Comparison of ENCODE assay signal across 7 cellular contexts in the genomic region with DNA sequence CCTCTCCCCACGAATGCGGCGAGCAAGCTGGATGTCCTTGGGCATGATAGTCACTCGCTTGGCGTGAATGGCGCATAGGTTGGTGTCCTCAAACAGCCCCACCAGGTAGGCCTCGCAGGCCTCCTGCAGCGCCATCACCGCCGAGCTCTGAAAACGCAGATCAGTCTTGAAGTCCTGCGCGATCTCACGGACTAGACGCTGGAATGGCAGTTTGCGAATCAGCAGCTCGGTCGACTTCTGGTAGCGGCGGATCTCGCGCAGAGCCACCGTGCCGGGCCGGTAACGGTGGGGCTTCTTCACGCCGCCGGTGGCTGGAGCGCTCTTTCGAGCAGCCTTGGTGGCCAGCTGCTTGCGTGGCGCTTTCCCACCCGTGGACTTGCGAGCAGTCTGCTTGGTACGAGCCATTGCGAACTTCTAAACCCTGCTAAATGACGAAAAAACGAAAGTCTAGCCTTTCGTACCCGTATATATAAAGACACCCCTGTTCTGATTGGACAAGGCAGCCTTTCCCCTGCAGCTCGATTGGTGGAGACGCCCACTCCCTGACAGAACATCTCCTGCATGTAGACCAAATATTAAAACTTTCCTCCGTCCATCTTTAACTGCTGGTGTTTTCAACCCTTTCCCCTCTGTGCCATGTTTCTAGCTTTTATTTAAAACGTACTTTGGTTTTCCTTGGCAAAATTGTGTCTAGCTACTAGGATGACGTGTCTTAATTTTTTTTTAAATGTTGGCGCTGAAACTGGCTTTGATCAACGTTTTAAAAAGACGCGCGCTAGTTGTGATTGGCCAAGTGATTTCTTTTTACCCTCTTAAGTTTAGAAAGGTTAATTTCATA.
DNase-seq lines count a peak whose midpoint lies in the region; ATAC-seq, FAIRE-seq and TF ChIP-seq lines count a peak whose summit lies in the region.

No MANE protein-coding gene starts in this region.

- peaks cover 8% of the 10 kb centered on the region for H3K79me2 ChIP-seq in mammary epithelial cell (ENCODE audit: insufficient read depth, low read length)

- H3K9ac ChIP-seq in mammary epithelial cell (ENCODE audit: insufficient read depth, low read length) = peak overlapping the region; percentile 90
- H3K9ac ChIP-seq in skeletal muscle tissue (ENCODE audit: low read depth in 1 of 3, low read length in 3 of 3) = peak overlapping the region; percentile 47 to 74 (median 69)

- no peaks in the 10 kb centered on the region for H3K36me3 ChIP-seq in mammary epithelial cell (ENCODE audit: insufficient read depth, low read length)
- H3K36me3 ChIP-seq in skeletal muscle tissue (ENCODE audit: control insufficient read depth in 3 of 3, insufficient read depth in 3 of 3, low read length in 3 of 3) = no peaks in the 10 kb centered on the region

- intact Hi-C loops in mammary epithelial cell (cut with micrococcal nuclease) = loop anchor here (1.0 kb wide), 1 partner anchor 8 kb away; a partner anchor contains a TSS

- H3K27ac ChIP-seq in mammary epithelial cell (ENCODE audit: insufficient read depth, low read depth, low read length) (peak overlapping the region; percentile 87), skeletal muscle tissue (ENCODE audit: low read depth, low read length) (peak overlapping the region; percentile 17)

- H3K4me1 ChIP-seq in mammary epithelial cell (ENCODE audit: insufficient read depth, low read length) (peaks cover 8% of the 10 kb centered on the region), skeletal muscle tissue (ENCODE audit: control insufficient read depth in 3 of 3, insufficient read depth in 3 of 3, low read length in 3 of 3) (peaks cover 3 to 10% (median 3%) of the 10 kb centered on the region in 3 donors)

- H3K4me3 ChIP-seq in mammary epithelial cell (replicated peaks in 1 of 3; ENCODE audit: insufficient read depth in 1 of 3, low read depth in 2 of 3, low read length in 3 of 3) (peak overlapping the region; percentile 69 to 90 (median 87)), skeletal muscle tissue (ENCODE audit: low read length in 3 of 3) (peak overlapping the region; percentile 65 to 75 (median 67))

- H3K9me3 ChIP-seq in mammary epithelial cell (replicated peaks; ENCODE audit: insufficient read depth, low read length) (no peaks in the 10 kb centered on the region), skeletal muscle tissue (ENCODE audit: control insufficient read depth in 3 of 3, low read length in 3 of 3) (peaks cover 0 to 3% (median 0%) of the 10 kb centered on the region in 3 donors)

- in situ Hi-C loops in mammary epithelial cell (cut with MboI; ENCODE audit: low sequenced_read_pairs in 2 of 2) = no loop called here

- BruUV-seq in mammary epithelial cell (replicated peaks; lab: Mats Ljungman, UMichigan) = no TSS peak

- H3K27me3 ChIP-seq in mammary epithelial cell (ENCODE audit: insufficient read depth, low read length) (no peaks in the 10 kb centered on the region), skeletal muscle tissue (ENCODE audit: control insufficient read depth in 3 of 3, insufficient read depth in 3 of 3, low read length in 3 of 3) (peaks cover 48 to 90% (median 67%) of the 10 kb centered on the region in 3 donors)

- 3% methylated on average over 33 of the region's 51 CpGs for WGBS in mammary epithelial cell (ENCODE audit: low coverage, missing lambda C conversion rate)

- no peaks in the 10 kb centered on the region for H4K20me1 ChIP-seq in mammary epithelial cell (ENCODE audit: insufficient read depth, low read length)

- no peak for TF ChIP-seq CTCF in mammary epithelial cell (conservative IDR thresholded peaks at IDR 0.05 in 1 of 2, IDR thresholded peaks at IDR 0.05 in 1 of 2; ENCODE audit: extremely low read depth in 1 of 2, insufficient read depth in 1 of 2, low read depth in 1 of 2, low read length in 2 of 2)

- H3K4me2 ChIP-seq in mammary epithelial cell (ENCODE audit: insufficient read depth, low read depth, low read length) = peak overlapping the region; percentile 87

- FAIRE-seq in TTC549 (lab: Jason Lieb, UNC) = peak; percentile 15

- peak overlapping the region; percentile 43 for H2AFZ ChIP-seq in mammary epithelial cell (ENCODE audit: low read depth, low read length)

- DNase-seq in NCI-H2029 treated with DMSO at 0.1 percent for 48 hours (lab: John Stamatoyannopoulos, UW) (peak; percentile 99), mammary epithelial cell (peak; percentile 89), iPS-NIHi7 (ENCODE audit: extremely low spot score) (peak; percentile 63)

- ATAC-seq in GM18498 (IDR thresholded peaks at IDR 0.05; ENCODE audit: unreplicated experiment) (peak; percentile 39), HG02884 (IDR thresholded peaks at IDR 0.05; ENCODE audit: unreplicated experiment) (peak; percentile 30)

- CTCF ChIA-PET in mammary epithelial cell (lab: Charles Lee; ENCODE audit: low non-redundant PET) = no interaction called here

- dilution Hi-C loops in mammary epithelial cell (cut with HindIII; ENCODE audit: low sequenced_read_pairs) = loop anchor here (5.0 to 25.0 kb wide), 4 partner anchors 35 to 940 kb away; a partner anchor contains a TSS

Comparison
In these comparisons a context has a peak if more than half of its experiments do, and no peak if none do; other contexts are left out.
1. Peak in every context shown above with its lines: DNase-seq, ATAC-seq, H3K4me3 ChIP-seq and H3K27ac ChIP-seq.